In the genomic region with DNA sequence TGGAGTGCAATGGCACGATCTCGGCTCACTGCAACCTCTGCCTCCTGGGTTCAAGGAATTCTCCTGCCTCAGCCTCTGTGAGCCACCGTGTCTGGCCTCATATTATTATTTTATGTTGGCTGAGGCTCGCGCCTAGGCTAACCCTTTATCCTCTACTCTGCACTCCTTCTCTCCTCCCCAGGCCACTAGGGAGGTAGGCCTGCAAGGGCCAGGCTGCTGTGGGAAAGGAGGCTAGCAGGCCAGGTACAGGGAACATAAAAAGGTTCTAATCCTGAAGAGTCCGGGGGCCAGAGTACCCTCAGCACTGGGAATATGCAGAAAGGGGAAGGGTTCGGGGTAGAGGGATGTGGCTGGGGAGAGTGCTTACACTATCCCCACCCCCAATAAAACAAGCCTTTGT, we compare ENCODE assay signal across 13 cellular contexts. TPM values are rescaled to one million over a fixed set of nuclear protein-coding genes. Genes with fewer than 3 reads are reported as not detected.
DNase-seq lines count a peak whose midpoint lies in the region; ATAC-seq and TF ChIP-seq lines count a peak whose summit lies in the region.
"Had no signal": no experiment of that assay in that cellular context is flagged by ENCODE, and none has a peak within 500 bp of the region (broad histone marks: within the 10 kb centered on the region; RNA-seq: fewer than 3 reads in every experiment).

No MANE protein-coding gene starts in this region.

- H3K36me3 ChIP-seq in heart left ventricle = peaks cover 0 to 6% (median 0%) of the 10 kb centered on the region in 9 donors
- H3K36me3 ChIP-seq in hepatocyte (replicated peaks; ENCODE audit: insufficient read depth, low read depth) = no peaks in the 10 kb centered on the region
- H3K36me3 ChIP-seq: BLaER1 treated with 17β-estradiol and CSF1 and Interleukin-3, amounts not matched to agents 10 nM and 100 nM had no signal

- H3K4me3 Mint-ChIP-seq in neural crest cell = no peak overlapping the region
- H3K4me3 Mint-ChIP-seq: CD4-positive, CD25-positive, alpha-beta regulatory T cell had no signal

- H3K27me3 Mint-ChIP-seq in neural crest cell (ENCODE audit: low read depth) = no peaks in the 10 kb centered on the region

- H3K9me2 ChIP-seq in hepatocyte (replicated peaks; ENCODE audit: insufficient read depth) = no peaks in the 10 kb centered on the region

- TF ChIP-seq CTCF in heart left ventricle (IDR thresholded peaks at IDR 0.05) (no peak), hepatocyte (IDR thresholded peaks at IDR 0.05; ENCODE audit: poor library complexity) (no peak), neural crest cell (conservative IDR thresholded peaks at IDR 0.05) (no peak)

- ATAC-seq in heart left ventricle (no peak), left cardiac atrium (no peak)
- ATAC-seq: HCT116 had no signal

- no peak overlapping the region for H2AFZ ChIP-seq in hepatocyte

- peaks cover 7% of the 10 kb centered on the region for H3K4me1 Mint-ChIP-seq in neural crest cell
- H3K4me1 Mint-ChIP-seq: CD4-positive, CD25-positive, alpha-beta regulatory T cell had no signal

- H3K27me3 ChIP-seq in heart left ventricle = no peaks in the 10 kb centered on the region
- no peaks in the 10 kb centered on the region for H3K27me3 ChIP-seq in hepatocyte
- H3K27me3 ChIP-seq: BLaER1 treated with 17β-estradiol and CSF1 and Interleukin-3, amounts not matched to agents 10 nM and 100 nM had no signal

- H3K27ac ChIP-seq in heart left ventricle = peak overlapping the region; percentile 54 to 97 (median 86)
- peak overlapping the region; percentile 35 for H3K27ac ChIP-seq in hepatocyte
- H3K27ac ChIP-seq: BLaER1 treated with 17β-estradiol and CSF1 and Interleukin-3, amounts not matched to agents 10 nM and 100 nM had no signal

- H3K27ac Mint-ChIP-seq in neural crest cell (ENCODE audit: unreplicated experiment) = peak overlapping the region; percentile 43
- H3K27ac Mint-ChIP-seq: CD4-positive, CD25-positive, alpha-beta regulatory T cell had no signal

- peaks cover 87% of the 10 kb centered on the region for H3K79me2 ChIP-seq in hepatocyte

- WGBS in heart left ventricle, 4 donors = 50 to 57% (median 56%) methylated on average over 7 of the region's 7 CpGs
- 70% methylated on average over 7 of the region's 7 CpGs for WGBS in hepatocyte (ENCODE audit: low lambda C conversion rate, missing lambda C conversion rate)

- intact Hi-C loops in heart left ventricle (cut with DNase I) = no loop called here
- intact Hi-C loops in left cardiac atrium (cut with DNase I) = no loop called here

- H3K4me2 ChIP-seq in hepatocyte = no peak overlapping the region
- H3K4me2 ChIP-seq: BLaER1 treated with 17β-estradiol and CSF1 and Interleukin-3, amounts not matched to agents 10 nM and 100 nM had no signal

- no peaks in the 10 kb centered on the region for H4K20me1 ChIP-seq in hepatocyte (ENCODE audit: insufficient read depth, poor library complexity, severe bottlenecking)
- H4K20me1 ChIP-seq: BLaER1 treated with 17β-estradiol and CSF1 and Interleukin-3, amounts not matched to agents 10 nM and 100 nM had no signal

- peak overlapping the region in 1 of 12 donors; percentile 6 for H3K4me3 ChIP-seq in heart left ventricle
- H3K4me3 ChIP-seq in hepatocyte = no peak overlapping the region
- H3K4me3 ChIP-seq: BLaER1 treated with 17β-estradiol and CSF1 and Interleukin-3, amounts not matched to agents 10 nM and 100 nM had no signal

- H3K4me1 ChIP-seq in heart left ventricle = peaks cover 0 to 67% (median 11%) of the 10 kb centered on the region in 12 donors
- peaks cover 4% of the 10 kb centered on the region for H3K4me1 ChIP-seq in hepatocyte (ENCODE audit: insufficient read depth)
- H3K4me1 ChIP-seq: BLaER1 treated with 17β-estradiol and CSF1 and Interleukin-3, amounts not matched to agents 10 nM and 100 nM had no signal

- no peaks in the 10 kb centered on the region for H3K36me3 Mint-ChIP-seq in neural crest cell (ENCODE audit: low read depth)
- H3K36me3 Mint-ChIP-seq: CD4-positive, CD25-positive, alpha-beta regulatory T cell had no signal

- H3K9me3 Mint-ChIP-seq in neural crest cell = no peaks in the 10 kb centered on the region
- H3K9me3 Mint-ChIP-seq: CD4-positive, CD25-positive, alpha-beta regulatory T cell had no signal

- H3K9me3 ChIP-seq in heart left ventricle = no peaks in the 10 kb centered on the region
- no peaks in the 10 kb centered on the region for H3K9me3 ChIP-seq in hepatocyte (ENCODE audit: low read depth)
- H3K9me3 ChIP-seq: BLaER1 treated with 17β-estradiol and CSF1 and Interleukin-3, amounts not matched to agents 10 nM and 100 nM had no signal

- TF ChIP-seq POLR2A in heart left ventricle (IDR thresholded peaks at IDR 0.05) = no peak

- DNase-seq in heart left ventricle = no peak
- no peak for DNase-seq in left cardiac atrium
- DNase-seq in SK-N-DZ (ENCODE audit: low spot score) = peak; percentile 18
- DNase-seq in hepatocyte (ENCODE audit: low spot score) = no peak
- DNase-seq in neural crest cell (ENCODE audit: low read depth, low spot score) = no peak
- no peak for DNase-seq in NCI-H345 (lab: John Stamatoyannopoulos, UW)
- DNase-seq in iPS-NIHi11 (ENCODE audit: low spot score) = no peak
- DNase-seq in NCI-H1048 (lab: John Stamatoyannopoulos, UW) = no peak
- DNase-seq: ACHN; CD4-positive, CD25-positive, alpha-beta regulatory T cell; DMS53 had no signal

RNA-seq across cellular contexts. Expression of a gene that starts 14.9 kb away (rescaled TPM):
- 100 to 1,000 TPM; 269 to 576 (median 402) TPM for total RNA-seq in heart left ventricle
- polyA plus RNA-seq in heart left ventricle = 100 to 1,000 TPM; 111 to 206 TPM
- 100 to 1,000 TPM; 124 to 148 TPM for total RNA-seq in left cardiac atrium
- polyA plus RNA-seq in SK-N-DZ (2014; cell fraction: cytosol; rRNA removed) = 3.7 and 5.6 TPM in 2 replicates
- 1.7 and 2.6 TPM in 2 replicates for polyA plus RNA-seq in SK-N-DZ (2014; cell fraction: nucleus; rRNA removed)
- 58.0 and 60.0 TPM in 2 replicates for total RNA-seq in hepatocyte
- polyA plus RNA-seq in hepatocyte = 62.4 and 72.1 TPM in 2 replicates
- total RNA-seq in neural crest cell = 3.6 TPM in 2 replicates

Comparison
In these comparisons a context has a peak if more than half of its experiments do, and no peak if none do; other contexts are left out.
1. RNA of a gene that starts 14.9 kb away (total RNA-seq): 269 to 576 TPM in heart left ventricle, 124 to 148 TPM in left cardiac atrium and 58.0 to 60.0 TPM in hepatocyte; 3.6 TPM in neural crest cell; every median in the first group is over 10 times any median in the second.